ENCODE assay signal across 8 cellular contexts in genomic region chr2:208025814-208026184, GRCh38. TPM values are rescaled to one million over a fixed set of nuclear protein-coding genes. Genes with fewer than 3 reads are reported as not detected.
A peak's percentile ranks its signal among the peaks of the same experiment; 100 is the strongest.
DNase-seq lines count a peak whose midpoint lies in the region; ATAC-seq and TF ChIP-seq lines count a peak whose summit lies in the region.

No MANE protein-coding gene starts in this region.

- peak overlapping the region; percentile 80 for H2AFZ ChIP-seq in Karpas-422 (ENCODE audit: low read length)

- TF ChIP-seq CTCF in AG09309 (IDR thresholded peaks at IDR 0.05; ENCODE audit: control insufficient read depth, insufficient read depth, low read depth, low read length, missing control alignments) (no peak), sigmoid colon (IDR thresholded peaks at IDR 0.05) (no peak)

- H3K9me2 ChIP-seq in Karpas-422 (replicated peaks; ENCODE audit: insufficient read depth, low read length): no peaks in the 10 kb centered on the region

- H3K36me3 Mint-ChIP-seq in activated T-helper 1 cell treated with anti-CD3 and anti-CD28 coated beads, Interleukin-12 subunit alpha, Interleukin-12 subunit beta, Interleukin-2, Interleukin-4 antibody, amounts not matched to agents 30 ng/mL and 10 ng/mL and 1 ng/mL, durations not matched to agents 14 hours and 24 hours and 36 hours (ENCODE audit: low read depth): no peaks in the 10 kb centered on the region

- intact Hi-C loops in activated T-helper 1 cell treated with anti-CD3 and anti-CD28 coated beads, Interleukin-12 subunit alpha, Interleukin-12 subunit beta, Interleukin-2, Interleukin-4 antibody, amounts not matched to agents 30 ng/mL and 10 ng/mL and 1 ng/mL, durations not matched to agents 14 hours and 24 hours and 36 hours (cut with micrococcal nuclease): loop anchor here (1.0 to 5.0 kb wide), 5 partner anchors 227 to 1261 kb away; partner anchors contain the start of genes CCNYL1, CREB1, FASTKD2 and MDH1B
- intact Hi-C loops in sigmoid colon (cut with DNase I): loop anchor here (5.0 kb wide), 1 partner anchor 53 kb away; no protein-coding TSS in a partner anchor

- H3K27me3 ChIP-seq in Karpas-422 (ENCODE audit: low read length) (no peaks in the 10 kb centered on the region), sigmoid colon (no peaks in the 10 kb centered on the region)

- no peaks in the 10 kb centered on the region for H3K9me3 Mint-ChIP-seq in activated T-helper 1 cell treated with anti-CD3 and anti-CD28 coated beads, Interleukin-12 subunit alpha, Interleukin-12 subunit beta, Interleukin-2, Interleukin-4 antibody, amounts not matched to agents 30 ng/mL and 10 ng/mL and 1 ng/mL, durations not matched to agents 14 hours and 24 hours and 36 hours

- WGBS in sigmoid colon, 2 donors: 54 to 74% methylated on average over 10 of the region's 10 CpGs

- H3K79me2 ChIP-seq in Karpas-422 (ENCODE audit: low read length): peaks cover 42% of the 10 kb centered on the region

- TF ChIP-seq POLR2A in sigmoid colon (IDR thresholded peaks at IDR 0.05): no peak

- H3K36me3 ChIP-seq in Karpas-422 (ENCODE audit: insufficient read depth, low read length): no peaks in the 10 kb centered on the region
- no peaks in the 10 kb centered on the region for H3K36me3 ChIP-seq in sigmoid colon

- H3K9me3 ChIP-seq in Karpas-422 (ENCODE audit: low read length) (no peaks in the 10 kb centered on the region), sigmoid colon (no peaks in the 10 kb centered on the region)

- DNase-seq in AG09309 (ENCODE audit: low read depth): no peak
- peak; percentile 55 for DNase-seq in Karpas-422
- no peak for DNase-seq in activated T-helper 1 cell treated with anti-CD3 and anti-CD28 coated beads, Interleukin-12 subunit alpha, Interleukin-12 subunit beta, Interleukin-2, Interleukin-4 antibody, amounts not matched to agents 30 ng/mL and 10 ng/mL and 1 ng/mL, durations not matched to agents 14 hours and 24 hours and 36 hours (ENCODE audit: low spot score)
- peak; percentile 16 for DNase-seq in germinal center (ENCODE audit: low spot score)
- no peak for DNase-seq in sigmoid colon
- no peak for DNase-seq in HT-29 (ENCODE audit: low spot score)
- no peak for DNase-seq in DMS153 treated with DMSO at 0.1 percent for 48 hours (lab: John Stamatoyannopoulos, UW; ENCODE audit: unreplicated experiment)

- TF ChIP-seq EP300 in sigmoid colon (IDR thresholded peaks at IDR 0.05): no peak

- H3K27me3 Mint-ChIP-seq in activated T-helper 1 cell treated with anti-CD3 and anti-CD28 coated beads, Interleukin-12 subunit alpha, Interleukin-12 subunit beta, Interleukin-2, Interleukin-4 antibody, amounts not matched to agents 30 ng/mL and 10 ng/mL and 1 ng/mL, durations not matched to agents 14 hours and 24 hours and 36 hours (ENCODE audit: insufficient read depth): no peaks in the 10 kb centered on the region

- H3K4me3 ChIP-seq in AG09309 (ENCODE audit: control insufficient read depth, low read depth, low read length) (peak overlapping the region; percentile 87), Karpas-422 (ENCODE audit: low read length) (peak overlapping the region; percentile 95), sigmoid colon (peak overlapping the region; percentile 67 to 80 (median 72))

- H3K4me2 ChIP-seq in Karpas-422 (ENCODE audit: low read depth, low read length, poor library complexity, severe bottlenecking): peak overlapping the region; percentile 83

- peaks cover 16% of the 10 kb centered on the region for H3K4me1 ChIP-seq in Karpas-422 (ENCODE audit: low read length)
- peaks cover 0 to 29% (median 17%) of the 10 kb centered on the region in 4 donors for H3K4me1 ChIP-seq in sigmoid colon

- H3K9ac ChIP-seq in Karpas-422 (ENCODE audit: low read length): peak overlapping the region; percentile 87

- H3K27ac Mint-ChIP-seq in activated T-helper 1 cell treated with anti-CD3 and anti-CD28 coated beads, Interleukin-12 subunit alpha, Interleukin-12 subunit beta, Interleukin-2, Interleukin-4 antibody, amounts not matched to agents 30 ng/mL and 10 ng/mL and 1 ng/mL, durations not matched to agents 14 hours and 24 hours and 36 hours: peak overlapping the region; percentile 79

- no peaks in the 10 kb centered on the region for H4K20me1 ChIP-seq in Karpas-422 (ENCODE audit: insufficient read depth, low read depth, low read length)

- H3K4me1 Mint-ChIP-seq in activated T-helper 1 cell treated with anti-CD3 and anti-CD28 coated beads, Interleukin-12 subunit alpha, Interleukin-12 subunit beta, Interleukin-2, Interleukin-4 antibody, amounts not matched to agents 30 ng/mL and 10 ng/mL and 1 ng/mL, durations not matched to agents 14 hours and 24 hours and 36 hours (ENCODE audit: low read depth): peaks cover 17% of the 10 kb centered on the region

- peak overlapping the region; percentile 95 for H3K4me3 Mint-ChIP-seq in activated T-helper 1 cell treated with anti-CD3 and anti-CD28 coated beads, Interleukin-12 subunit alpha, Interleukin-12 subunit beta, Interleukin-2, Interleukin-4 antibody, amounts not matched to agents 30 ng/mL and 10 ng/mL and 1 ng/mL, durations not matched to agents 14 hours and 24 hours and 36 hours

- H3K27ac ChIP-seq in Karpas-422 (ENCODE audit: low read length) (no peak overlapping the region), sigmoid colon (peak overlapping the region; percentile 75 to 83 (median 80))

- ATAC-seq in GM19463 (IDR thresholded peaks at IDR 0.05; ENCODE audit: unreplicated experiment): peak; percentile 10

RNA-seq across cellular contexts. Expression of gene PLEKHM3, which starts 0.5 kb away (rescaled TPM):
- total RNA-seq in Karpas-422 (2014; rRNA removed; shearing (Covaris generic); ENCODE audit: low replicate concordance): 19.7 and 19.9 TPM in 2 replicates
- total RNA-seq in activated T-helper 1 cell treated with anti-CD3 and anti-CD28 coated beads, Interleukin-12 subunit alpha, Interleukin-12 subunit beta, Interleukin-2, Interleukin-4 antibody, amounts not matched to agents 30 ng/mL and 10 ng/mL and 1 ng/mL, durations not matched to agents 14 hours and 24 hours and 36 hours: 6.4 and 7.3 TPM in 2 replicates
- 10 to 100 TPM; 29.1 to 47.9 (median 33.8) TPM for total RNA-seq in sigmoid colon
- polyA plus RNA-seq in sigmoid colon: 1 to 10 TPM; 1.2 to 3.7 (median 2.5) TPM
- 4.7 and 9.0 TPM in 2 replicates for total RNA-seq in HT-29 (2014; rRNA removed; shearing (Covaris generic))

Comparison
In these comparisons a context has a peak if more than half of its experiments do, and no peak if none do; other contexts are left out.
1. DNase-seq: peak in Karpas-422 (single experiment) and germinal center (single experiment); none in AG09309 (single experiment), activated T-helper 1 cell treated with anti-CD3 and anti-CD28 coated beads, Interleukin-12 subunit alpha, Interleukin-12 subunit beta, Interleukin-2, Interleukin-4 antibody, amounts not matched to agents 30 ng/mL and 10 ng/mL and 1 ng/mL, durations not matched to agents 14 hours and 24 hours and 36 hours (single experiment), sigmoid colon (single experiment), HT-29 (single experiment) and DMS153 treated with DMSO at 0.1 percent for 48 hours (single experiment).
2. Peak in every context shown above with its lines, with median percentiles within 50 percentile points of each other: H3K4me3 ChIP-seq.